ENCODE assay signal across 8 cellular contexts in genomic region chr9:136439550-136440408, GRCh38. TPM values are rescaled to one million over a fixed set of nuclear protein-coding genes. Genes with fewer than 3 reads are reported as not detected.
DNase-seq lines count a peak whose midpoint lies in the region; ATAC-seq and TF ChIP-seq lines count a peak whose summit lies in the region.

INPP5E (minus strand) TSS chr9:136439845; CDS start chr9:136439419, 426 bp downstream.

- TF ChIP-seq EP300 in SK-N-SH (IDR thresholded peaks at IDR 0.05; ENCODE audit: borderline replicate concordance in 1 of 2, low read depth in 1 of 2, low read length in 1 of 2), result no peak

- no peak for TF ChIP-seq RAD21 in SK-N-SH (IDR thresholded peaks at IDR 0.05; ENCODE audit: low read length)

- H3K4me1 Mint-ChIP-seq in Calu3 (ENCODE audit: low read depth, unreplicated experiment) (peaks cover 8% of the 10 kb centered on the region), type B pancreatic cell (ENCODE audit: unreplicated experiment) (peaks cover 24% of the 10 kb centered on the region)
- H3K4me1 Mint-ChIP-seq in activated naive CD8-positive, alpha-beta T cell (ENCODE audit: low read depth), result peaks cover 24% of the 10 kb centered on the region

- peak within 1 kb of the TSS; percentile 95 for H3K4me2 ChIP-seq in SK-N-SH

- peak within 1 kb of the TSS; percentile 68; the same call in 1 of the 2 replicates for H3K27ac ChIP-seq in HUES64 (ENCODE audit: low read depth, low read length)
- H3K27ac ChIP-seq in SK-N-SH (ENCODE audit: low read depth in 2 of 2, low read length in 1 of 2), result peak within 1 kb of the TSS; percentile 47 to 68; a peak in 3 of 4 replicates

- TF ChIP-seq CTCF in Calu3 (IDR thresholded peaks at IDR 0.05; ENCODE audit: unreplicated experiment), result no peak
- TF ChIP-seq CTCF in GM20000 (IDR thresholded peaks at IDR 0.05; ENCODE audit: extremely low read depth, missing control alignments), result peak; percentile 71
- peak; percentile 57 for TF ChIP-seq CTCF in SK-N-SH (IDR thresholded peaks at IDR 0.05)
- peak; percentile 80 for TF ChIP-seq CTCF in type B pancreatic cell (conservative IDR thresholded peaks at IDR 0.05)

- peaks cover 62% of the 10 kb centered on the region for H4K20me1 ChIP-seq in SK-N-SH (ENCODE audit: insufficient read depth)

- ATAC-seq in Right ventricle myocardium superior (ENCODE audit: poor library complexity), result peak; percentile 94

- H3K4me1 ChIP-seq in HUES64 (ENCODE audit: insufficient read depth, low read length), result peaks cover 4% of the 10 kb centered on the region; the same call in 1 of the 2 replicates
- H3K4me1 ChIP-seq in SK-N-SH (ENCODE audit: control insufficient read depth in 1 of 2, insufficient read depth in 2 of 2, low read depth in 1 of 2, low read length in 1 of 2), result peaks cover 0 to 21% of the 10 kb centered on the region in 2 experiments; a peak in 1 of 4 replicates

- POLR2A ChIA-PET in SK-N-SH (lab: Yijun Ruan, JAX), result interaction anchor here (0.7 kb wide), 1 partner anchor 205 kb away, joined by 4 read pairs; no protein-coding TSS in a partner anchor

- DNase-seq in Calu3 (peak; percentile 88), GM20000 (ENCODE audit: low spot score) (peak; percentile 98), SK-N-SH (peak; percentile 99), Right ventricle myocardium superior (peak; percentile 82), posterior cingulate gyrus (peak; percentile 48 to 95 (median 72)), type B pancreatic cell (ENCODE audit: extremely low spot score, unreplicated experiment) (peak; percentile 91)

- WGBS in HUES64, result 14% methylated on average over 79 of the region's 79 CpGs
- 34% methylated on average over 16 of the region's 79 CpGs for WGBS in SK-N-SH (ENCODE audit: low lambda C conversion rate)

- no peak within 1 kb of the TSS for H3K27ac Mint-ChIP-seq in Calu3 (ENCODE audit: unreplicated experiment)
- peak within 1 kb of the TSS; percentile 54 for H3K27ac Mint-ChIP-seq in activated naive CD8-positive, alpha-beta T cell
- peak within 1 kb of the TSS; percentile 46 for H3K27ac Mint-ChIP-seq in type B pancreatic cell

- CTCF ChIA-PET in Calu3 (lab: Charles Lee), result interaction anchor here (0.6 kb wide), 1 partner anchor 12 kb away, joined by 4 read pairs; no protein-coding TSS in a partner anchor
- CTCF ChIA-PET in SK-N-SH (lab: Yijun Ruan, JAX), result interaction anchor here (0.6 to 1.7 kb wide), 14 partner anchors 10 to 245 kb away, joined by 3 to 14 read pairs (median 4); no protein-coding TSS in a partner anchor

- H3K27me3 Mint-ChIP-seq in Calu3 (ENCODE audit: unreplicated experiment), result no peaks in the 10 kb centered on the region
- no peaks in the 10 kb centered on the region for H3K27me3 Mint-ChIP-seq in activated naive CD8-positive, alpha-beta T cell
- no peaks in the 10 kb centered on the region for H3K27me3 Mint-ChIP-seq in type B pancreatic cell

- intact Hi-C loops in Calu3 (cut with micrococcal nuclease; ENCODE audit: unreplicated experiment), result no loop called here
- intact Hi-C loops in Right ventricle myocardium superior (cut with DNase I), result no loop called here
- intact Hi-C loops in posterior cingulate gyrus (cut with DNase I), result loop anchor here (1.0 kb wide), 1 partner anchor 39 kb away; the partner anchor contains the start of gene SNAPC4

- H3K9ac ChIP-seq in HUES64 (ENCODE audit: low read depth, low read length) (peak within 1 kb of the TSS; percentile 87), SK-N-SH (peak within 1 kb of the TSS; percentile 85)

- H2AFZ ChIP-seq in SK-N-SH (ENCODE audit: low read depth), result 0 out of 2 replicates have a peak within 1 kb of the TSS, but pooled peaks have one; percentile 35

- H3K4me3 Mint-ChIP-seq in Calu3 (ENCODE audit: low read depth, unreplicated experiment), result peak within 1 kb of the TSS; percentile 72
- peak within 1 kb of the TSS; percentile 89 for H3K4me3 Mint-ChIP-seq in activated naive CD8-positive, alpha-beta T cell
- H3K4me3 Mint-ChIP-seq in type B pancreatic cell, result peak within 1 kb of the TSS; percentile 91

- no peaks in the 10 kb centered on the region for H3K9me2 ChIP-seq in SK-N-SH

- H3F3A ChIP-seq in SK-N-SH (replicated peaks; ENCODE audit: insufficient read depth), result peaks cover 27% of the 10 kb centered on the region

- H3K9me3 Mint-ChIP-seq in Calu3 (ENCODE audit: low read depth, unreplicated experiment), result no peaks in the 10 kb centered on the region
- H3K9me3 Mint-ChIP-seq in activated naive CD8-positive, alpha-beta T cell (ENCODE audit: low read depth), result no peaks in the 10 kb centered on the region
- no peaks in the 10 kb centered on the region for H3K9me3 Mint-ChIP-seq in type B pancreatic cell

- H3K4me3 ChIP-seq in HUES64 (ENCODE audit: low read length), result peak within 1 kb of the TSS; percentile 81
- peak within 1 kb of the TSS; percentile 81 to 83 for H3K4me3 ChIP-seq in SK-N-SH (ENCODE audit: low read depth in 2 of 2, low read length in 1 of 2)

- H3K9me3 ChIP-seq in HUES64 (ENCODE audit: insufficient read depth, low read depth, low read length) (no peaks in the 10 kb centered on the region), SK-N-SH (no peaks in the 10 kb centered on the region)

- H3K36me3 ChIP-seq in HUES64 (ENCODE audit: insufficient read depth, low read length), result peaks cover 42% of the 10 kb centered on the region
- peaks cover 6 to 45% of the 10 kb centered on the region in 2 experiments for H3K36me3 ChIP-seq in SK-N-SH (replicated peaks in 1 of 2; ENCODE audit: control insufficient read depth in 1 of 2, insufficient read depth in 2 of 2, low read length in 1 of 2)

- H3K27me3 ChIP-seq in HUES64 (ENCODE audit: insufficient read depth, low read length), result no peaks in the 10 kb centered on the region
- H3K27me3 ChIP-seq in SK-N-SH (ENCODE audit: insufficient read depth), result no peaks in the 10 kb centered on the region

- no TSS peak for BruUV-seq in Calu3 (replicated peaks; lab: Mats Ljungman, UMichigan)

- H3K36me3 Mint-ChIP-seq in Calu3 (ENCODE audit: insufficient read depth, unreplicated experiment) (peaks cover 56% of the 10 kb centered on the region), type B pancreatic cell (peaks cover 6% of the 10 kb centered on the region)
- H3K36me3 Mint-ChIP-seq in activated naive CD8-positive, alpha-beta T cell, result no peaks in the 10 kb centered on the region

- peaks cover 47% of the 10 kb centered on the region for H3K79me2 ChIP-seq in SK-N-SH (ENCODE audit: insufficient read depth)

TF ChIP-seq in SK-N-SH, 30 proteins besides CTCF, POLR2A, EP300 and RAD21 (continues in another document):
- no peak for TF ChIP-seq NFIC (IDR thresholded peaks at IDR 0.05; ENCODE audit: borderline replicate concordance)
- TF ChIP-seq POLR2AphosphoS5 (IDR thresholded peaks at IDR 0.05; ENCODE audit: low read depth, low read length), result peak; percentile 65
- no peak for TF ChIP-seq MEF2A (IDR thresholded peaks at IDR 0.05; ENCODE audit: borderline replicate concordance, low read depth)
- TF ChIP-seq RCOR1 (IDR thresholded peaks at IDR 0.05; ENCODE audit: low read length), result no peak
- TF ChIP-seq RXRA (IDR thresholded peaks at IDR 0.05; ENCODE audit: borderline replicate concordance, low read depth), result no peak
- no peak for TF ChIP-seq MAX (IDR thresholded peaks at IDR 0.05; ENCODE audit: low read depth)
- TF ChIP-seq EZH2phosphoT487 (IDR thresholded peaks at IDR 0.05; ENCODE audit: borderline replicate concordance, low read depth), result no peak
- TF ChIP-seq SIN3A (IDR thresholded peaks at IDR 0.05; ENCODE audit: borderline replicate concordance, low read depth, low read length), result 0 out of 2 replicates have a peak, but pooled peaks have one; percentile 57
- 0 out of 2 replicates have a peak, but pooled peaks have one; percentile 33 for TF ChIP-seq TAF1 (IDR thresholded peaks at IDR 0.05; ENCODE audit: borderline replicate concordance, low read depth, low read length)
- 0 out of 2 replicates have a peak, but pooled peaks have one; percentile 2 for TF ChIP-seq REST (IDR thresholded peaks at IDR 0.05; ENCODE audit: low read depth, low read length)
- no peak for TF ChIP-seq JUND (IDR thresholded peaks at IDR 0.05)
- 0 out of 2 replicates have a peak, but pooled peaks have one; percentile 10 for TF ChIP-seq GABPA (IDR thresholded peaks at IDR 0.05; ENCODE audit: low read depth)
- TF ChIP-seq YY1 (IDR thresholded peaks at IDR 0.05; ENCODE audit: low read depth), result no peak
- no peak for TF ChIP-seq FOXM1 (IDR thresholded peaks at IDR 0.05; ENCODE audit: low read depth)

RNA-seq across cellular contexts. Expression of gene INPP5E, which starts in this region (rescaled TPM):
- total RNA-seq in Calu3 (2022), result 10.9 and 11.3 TPM in 2 replicates
- polyA plus RNA-seq in HUES64 (2013, experiment 1 of 2), result 7.0 TPM
- 8.4 TPM for polyA plus RNA-seq in HUES64 (2013, experiment 2 of 2)
- polyA plus RNA-seq in SK-N-SH (2012; rRNA removed), result 10.5 and 12.8 TPM in 2 replicates
- 5.2 and 7.4 TPM in 2 replicates for polyA plus RNA-seq in SK-N-SH (2012; cell fraction: cytosol; rRNA removed)
- polyA plus RNA-seq in SK-N-SH (2012; cell fraction: nucleus; rRNA removed), result 47.7 and 56.9 TPM in 2 replicates
- 10.5 TPM for total RNA-seq in Right ventricle myocardium superior
- 13.8 and 24.0 TPM in 2 replicates for total RNA-seq in type B pancreatic cell (ENCODE audit: low replicate concordance)

Comparison
In these comparisons a context has a peak if more than half of its experiments do, and no peak if none do; other contexts are left out.
1. Peak in every context shown above with its lines: DNase-seq, ATAC-seq, H3K4me3 ChIP-seq and H3K27ac ChIP-seq.